In genomic region chr7:27123021-27123476, GRCh38 we compare ENCODE assay signal across 18 cellular contexts. TPM values are rescaled to one million over a fixed set of nuclear protein-coding genes. Genes with fewer than 3 reads are reported as not detected.
DNase-seq lines count a peak whose midpoint lies in the region; ATAC-seq, FAIRE-seq and TF ChIP-seq lines count a peak whose summit lies in the region.
"Had no signal": no experiment of that assay in that cellular context is flagged by ENCODE, and none has a peak within 500 bp of the region (broad histone marks: within the 10 kb centered on the region; RNA-seq: fewer than 3 reads in every experiment).

No MANE protein-coding gene starts in this region.

- POLR2A ChIA-PET in HepG2 (lab: Yijun Ruan, JAX): interaction anchor here (1.6 to 5.8 kb wide), 9 partner anchors 9 to 433 kb away, joined by 5 to 118 read pairs (median 10); partner anchors contain the start of genes HOXA1, HOXA4 and SKAP2

- H3K27ac Mint-ChIP-seq in endothelial cell (ENCODE audit: unreplicated experiment): no peak overlapping the region
- H3K27ac Mint-ChIP-seq: activated T-cell treated with anti-CD3 and anti-CD28 coated beads, Interleukin-2, amount 50 U/mL, for 72 hours had no signal

- in situ Hi-C loops in HepG2 (cut with HindIII; ENCODE audit: extremely low pct_ligation_motif_present, low pct_unique_long_range_greater_than_20kb): no loop called here

- BruUV-seq in HepG2 (replicated peaks; lab: Mats Ljungman, UMichigan): no TSS peak

- H3K9me3 Mint-ChIP-seq in endothelial cell (ENCODE audit: unreplicated experiment): no peaks in the 10 kb centered on the region
- H3K9me3 Mint-ChIP-seq: activated T-cell treated with anti-CD3 and anti-CD28 coated beads, Interleukin-2, amount 50 U/mL, for 72 hours had no signal

- peaks cover 0 to 8% of the 10 kb centered on the region in 2 experiments; a peak in 1 of 5 replicates for H3K36me3 ChIP-seq in HepG2 (replicated peaks in 1 of 2; ENCODE audit: control insufficient read depth in 1 of 2, insufficient read depth in 2 of 2, low read length in 2 of 2)
- H3K36me3 ChIP-seq in right lobe of liver: no peaks in the 10 kb centered on the region
- no peaks in the 10 kb centered on the region for H3K36me3 ChIP-seq in mucosa of descending colon (ENCODE audit: low read depth)
- H3K36me3 ChIP-seq in aorta (ENCODE audit: control insufficient read depth in 1 of 2, insufficient read depth in 2 of 2, low read length in 1 of 2): no peaks in the 10 kb centered on the region
- no peaks in the 10 kb centered on the region for H3K36me3 ChIP-seq in heart left ventricle
- H3K36me3 ChIP-seq: uterus had no signal

- H3K36me3 Mint-ChIP-seq in endothelial cell (ENCODE audit: low read depth, unreplicated experiment): no peaks in the 10 kb centered on the region

- H3K4me1 ChIP-seq in HepG2 (ENCODE audit: insufficient read depth, low read length) (peaks cover 81% of the 10 kb centered on the region), right lobe of liver (peaks cover 0 to 18% (median 3%) of the 10 kb centered on the region in 4 donors), mucosa of descending colon (ENCODE audit: low read depth) (peaks cover 82% of the 10 kb centered on the region), aorta (ENCODE audit: control insufficient read depth in 1 of 2, insufficient read depth in 2 of 2, low read length in 2 of 2) (no peaks in the 10 kb centered on the region), heart left ventricle (peaks cover 0 to 3% (median 0%) of the 10 kb centered on the region in 12 donors)
- H3K4me1 ChIP-seq: uterus had no signal

- H3K4me2 ChIP-seq in HepG2 (ENCODE audit: low read depth, low read length): peak overlapping the region; percentile 87

- WGBS in HepG2 (ENCODE audit: low lambda C conversion rate): 0% methylated on average over 6 of the region's 14 CpGs
- 27% methylated on average over 2 of the region's 14 CpGs for WGBS in right lobe of liver (ENCODE audit: insufficient coverage, low coverage, low lambda C conversion rate, missing lambda C conversion rate)
- WGBS in aorta, 2 donors: 29 to 56% methylated on average over 14 of the region's 14 CpGs
- WGBS in heart left ventricle, 4 donors: 11 to 45% (median 24%) methylated on average over 13 to 14 of the region's 14 CpGs

- H3K4me3 Mint-ChIP-seq in endothelial cell (ENCODE audit: unreplicated experiment): no peak overlapping the region
- H3K4me3 Mint-ChIP-seq: activated T-cell treated with anti-CD3 and anti-CD28 coated beads, Interleukin-2, amount 50 U/mL, for 72 hours had no signal

- TF ChIP-seq CTCF in HepG2 (CRISPR knock-in tag; IDR thresholded peaks at IDR 0.05) (no peak), right lobe of liver (IDR thresholded peaks at IDR 0.05) (no peak), epithelial cell of proximal tubule (conservative IDR thresholded peaks at IDR 0.05; ENCODE audit: low read depth, low read length) (no peak), mucosa of descending colon (IDR thresholded peaks at IDR 0.05) (no peak), endothelial cell (IDR thresholded peaks at IDR 0.05; ENCODE audit: unreplicated experiment) (no peak), heart left ventricle (IDR thresholded peaks at IDR 0.05) (no peak)

- intact Hi-C loops in HepG2 (cut with micrococcal nuclease; ENCODE audit: unreplicated experiment) (no loop called here), right lobe of liver (cut with DNase I) (no loop called here), mucosa of descending colon (cut with DNase I, micrococcal nuclease) (no loop called here), aorta (cut with DNase I) (no loop called here), heart left ventricle (cut with DNase I) (no loop called here)

- H3K27me3 Mint-ChIP-seq in endothelial cell (ENCODE audit: unreplicated experiment): peaks cover 39% of the 10 kb centered on the region

- TF ChIP-seq RAD21 in HepG2 (CRISPR knock-in tag; IDR thresholded peaks at IDR 0.05): no peak

- H2AFZ ChIP-seq in HepG2 (ENCODE audit: low read length): no peak overlapping the region

- TF ChIP-seq POLR2A in HepG2 (IDR thresholded peaks at IDR 0.05; ENCODE audit: insufficient read depth in 1 of 2, low read depth in 2 of 2, low read length in 2 of 2) (peak; percentile 35 to 37; a peak in 3 of 4 replicates), right lobe of liver (IDR thresholded peaks at IDR 0.05) (no peak), heart left ventricle (IDR thresholded peaks at IDR 0.05) (no peak)

- H3K27ac ChIP-seq in HepG2 (ENCODE audit: extremely low read length, insufficient read depth, low read length) (peak overlapping the region; percentile 96), right lobe of liver (no peak overlapping the region), aorta (ENCODE audit: low read depth in 1 of 2, low read length in 2 of 2) (peak overlapping the region; percentile 43 to 91), heart left ventricle (peak overlapping the region in 6 of 12 donors; percentile 12 to 68 (median 55))
- H3K27ac ChIP-seq: SJSA1 had no signal

- ATAC-seq in HepG2: peak; percentile 67
- ATAC-seq in right lobe of liver: no peak
- peak; percentile 29 for ATAC-seq in mucosa of descending colon
- ATAC-seq in aorta (ENCODE audit: low FRiP score): no peak
- no peak for ATAC-seq in heart left ventricle
- ATAC-seq: activated T-cell treated with anti-CD3 and anti-CD28 coated beads, Interleukin-2, amount 50 U/mL, for 72 hours; K562 had no signal

- H4K20me1 ChIP-seq in HepG2 (ENCODE audit: insufficient read depth, low read length): peaks cover 7% of the 10 kb centered on the region

- DNase-seq in HepG2 (ENCODE audit: low spot score): peak; percentile 44
- no peak for DNase-seq in right lobe of liver
- DNase-seq in epithelial cell of proximal tubule (ENCODE audit: low read depth): no peak
- DNase-seq in mucosa of descending colon: peak in 1 of 3 donors; percentile 24
- no peak for DNase-seq in aorta
- no peak for DNase-seq in iPS-NIHi7 (ENCODE audit: extremely low spot score)
- DNase-seq in endothelial cell (ENCODE audit: low spot score): no peak
- no peak for DNase-seq in heart left ventricle
- DNase-seq: activated T-cell treated with anti-CD3 and anti-CD28 coated beads, Interleukin-2, amount 50 U/mL, for 72 hours; DMS79 treated with DMSO at 0.1 percent for 48 hours; NCI-H1436 treated with DMSO at 0.1 percent for 48 hours; NCI-H526 treated with DMSO at 0.1 percent for 48 hours; stimulated activated CD4-positive, alpha-beta T cell treated with anti-CD3 and anti-CD28 coated beads, Interleukin-12 subunit alpha, Interleukin-12 subunit beta, amount 100 ng/mL, for 4 hours; uterus had no signal

- peaks cover 34% of the 10 kb centered on the region for H3K4me1 Mint-ChIP-seq in endothelial cell (ENCODE audit: unreplicated experiment)

- H3K4me3 ChIP-seq in HepG2 (replicated peaks in 1 of 3; ENCODE audit: insufficient read depth in 1 of 3, low read depth in 2 of 3, low read length in 3 of 3) (peak overlapping the region; percentile 82 to 95 (median 87)), right lobe of liver (no peak overlapping the region), epithelial cell of proximal tubule (ENCODE audit: low read depth, low read length) (peak overlapping the region; percentile 77), mucosa of descending colon (no peak overlapping the region), aorta (ENCODE audit: low read length in 2 of 2) (peak overlapping the region in 1 of 2 donors; percentile 30), heart left ventricle (peak overlapping the region in 2 of 12 donors; percentile 30 to 49)
- H3K4me3 ChIP-seq: K562, SJSA1, uterus had no signal

- CTCF ChIA-PET in HepG2 (lab: Yijun Ruan, JAX; ENCODE audit: low intra/inter-chr PET ratio, low total read pairs): no interaction called here

- peak overlapping the region; percentile 88 for H3K9ac ChIP-seq in HepG2 (ENCODE audit: insufficient read depth, low read depth, low read length)

- TF ChIP-seq EP300 in HepG2 (IDR thresholded peaks at IDR 0.05; ENCODE audit: low read depth in 2 of 2, low read length in 2 of 2) (no peak), HepG2 (CRISPR knock-in tag; IDR thresholded peaks at IDR 0.05; ENCODE audit: borderline replicate concordance) (no peak)

- peak; percentile 4 for FAIRE-seq in HepG2 (lab: Jason Lieb, UNC)
- FAIRE-seq: endometrium, K562 had no signal

- H3K79me2 ChIP-seq in HepG2 (ENCODE audit: insufficient read depth, low read length): peaks cover 51% of the 10 kb centered on the region

- H3K9me3 ChIP-seq in HepG2 (ENCODE audit: low read length): no peaks in the 10 kb centered on the region
- H3K9me3 ChIP-seq in right lobe of liver: no peaks in the 10 kb centered on the region
- H3K9me3 ChIP-seq in mucosa of descending colon: no peaks in the 10 kb centered on the region
- no peaks in the 10 kb centered on the region for H3K9me3 ChIP-seq in aorta (ENCODE audit: control insufficient read depth, low read length)
- no peaks in the 10 kb centered on the region for H3K9me3 ChIP-seq in heart left ventricle
- H3K9me3 ChIP-seq: SJSA1, uterus had no signal

- H3K27me3 ChIP-seq in HepG2 (ENCODE audit: control insufficient read depth in 1 of 2, insufficient read depth in 2 of 2, low read length in 2 of 2) (no peaks in the 10 kb centered on the region; a peak in 1 of 5 replicates), right lobe of liver (peaks cover 0 to 16% of the 10 kb centered on the region in 2 donors), aorta (ENCODE audit: control insufficient read depth in 1 of 2, insufficient read depth in 2 of 2, low read length in 1 of 2) (no peaks in the 10 kb centered on the region), heart left ventricle (peaks cover 28 to 99% (median 78%) of the 10 kb centered on the region in 9 donors)
- H3K27me3 ChIP-seq: SJSA1, uterus had no signal

RNA-seq across cellular contexts. Expression of gene HOXA4, which starts 7.5 kb away (rescaled TPM):
- 1.8 and 2.4 TPM in 2 replicates for total RNA-seq in HepG2 (2016; rRNA removed; fragmentation: Illumina TruSeq; extraction: Trizol)
- total RNA-seq in HepG2 (2016; cell fraction: cytosol; rRNA removed; fragmentation: Illumina TruSeq; extraction: Trizol; ENCODE audit: low read depth): 2.0 and 2.2 TPM in 2 replicates
- total RNA-seq in HepG2 (2016; cell fraction: insoluble cytoplasmic fraction; rRNA removed; fragmentation: Illumina TruSeq; extraction: Trizol): 1.0 and 2.0 TPM in 2 replicates
- 2.9 and 3.2 TPM in 2 replicates for total RNA-seq in HepG2 (2016; cell fraction: membrane; rRNA removed; fragmentation: Illumina TruSeq; extraction: Trizol)
- total RNA-seq in HepG2 (2016; cell fraction: nucleus; rRNA removed; fragmentation: Illumina TruSeq; extraction: Trizol): 0.53 and 1.8 TPM in 2 replicates
- 4.3 and 5.4 TPM in 2 replicates for polyA plus RNA-seq in HepG2 (2011; rRNA removed)
- 4.7 and 6.2 TPM in 2 replicates for polyA plus RNA-seq in HepG2 (2011; cell fraction: cytosol; rRNA removed)
- polyA plus RNA-seq in HepG2 (2011; cell fraction: nucleus; rRNA removed): 5.3 and 5.5 TPM in 2 replicates
- 5.2 and 7.3 TPM in 2 replicates for polyA plus RNA-seq in HepG2 (2012)
- 7.9 and 8.8 TPM in 2 replicates for polyA plus RNA-seq in HepG2 (2016; cell fraction: cytosol; fragmentation: Illumina TruSeq; extraction: Trizol; ENCODE audit: low read depth)
- 7.2 and 9.1 TPM in 2 replicates for polyA plus RNA-seq in HepG2 (2016; cell fraction: insoluble cytoplasmic fraction; fragmentation: Illumina TruSeq; extraction: Trizol; ENCODE audit: low read depth)
- 10.6 and 13.1 TPM in 2 replicates for polyA plus RNA-seq in HepG2 (2016; cell fraction: membrane; fragmentation: Illumina TruSeq; extraction: Trizol; ENCODE audit: low read depth)
- polyA plus RNA-seq in HepG2 (2016; cell fraction: nucleus; fragmentation: Illumina TruSeq; extraction: Trizol; ENCODE audit: insufficient read depth, low read depth): 9.4 and 10.8 TPM in 2 replicates
- 0.56 and 2.4 TPM in 2 replicates for polyA minus RNA-seq in HepG2 (2011; rRNA and poly(A)+ RNA removed; ENCODE audit: low replicate concordance)
- 1.7 and 2.3 TPM in 2 replicates for polyA minus RNA-seq in HepG2 (2011; cell fraction: cytosol; rRNA and poly(A)+ RNA removed)
- 1.4 and 2.7 TPM in 2 replicates for polyA minus RNA-seq in HepG2 (2011; cell fraction: nucleus; rRNA and poly(A)+ RNA removed)
- 1 to 10 TPM in 1 of 6 experiments, under 1 TPM in 4, not detected in 1; 0.55 to 1.6 (median 0.75) TPM for total RNA-seq in right lobe of liver
- 9.2 and 14.6 TPM in 2 replicates for total RNA-seq in epithelial cell of proximal tubule
- total RNA-seq in mucosa of descending colon: 1 to 10 TPM; 5.9 to 9.5 (median 8.3) TPM
- 10 to 100 TPM in 1 of 2 donors, 1 to 10 TPM in 1; 5.6 to 11.6 TPM for total RNA-seq in aorta
- polyA plus RNA-seq in aorta: 10 to 100 TPM in 1 of 2 donors, 1 to 10 TPM in 1; 2.6 to 10.1 TPM
- 0.31 TPM for total RNA-seq in endothelial cell (ENCODE audit: unreplicated experiment)
- total RNA-seq in heart left ventricle: 1 to 10 TPM in 3 of 9 donors, under 1 TPM in 5, not detected in 1; 0.23 to 2.6 (median 0.88) TPM
- polyA plus RNA-seq in heart left ventricle: under 1 TPM; 0.50 to 0.69 TPM
- total RNA-seq: K562 had no signal
- polyA plus RNA-seq: K562, neural cell had no signal

RNA-seq across cellular contexts. Expression of gene HOXA5, which starts 20.4 kb away (rescaled TPM):
- 3.2 and 3.9 TPM in 2 replicates for total RNA-seq in HepG2 (2016; rRNA removed; fragmentation: Illumina TruSeq; extraction: Trizol)
- total RNA-seq in HepG2 (2016; cell fraction: cytosol; rRNA removed; fragmentation: Illumina TruSeq; extraction: Trizol; ENCODE audit: low read depth): 0.71 and 0.97 TPM in 2 replicates
- 3.0 TPM in 2 replicates for total RNA-seq in HepG2 (2016; cell fraction: insoluble cytoplasmic fraction; rRNA removed; fragmentation: Illumina TruSeq; extraction: Trizol)
- 2.1 and 3.2 TPM in 2 replicates for total RNA-seq in HepG2 (2016; cell fraction: membrane; rRNA removed; fragmentation: Illumina TruSeq; extraction: Trizol)
- total RNA-seq in HepG2 (2016; cell fraction: nucleus; rRNA removed; fragmentation: Illumina TruSeq; extraction: Trizol): 2.1 and 4.1 TPM in 2 replicates
- polyA plus RNA-seq in HepG2 (2011; rRNA removed): 3.6 and 4.0 TPM in 2 replicates
- polyA plus RNA-seq in HepG2 (2011; cell fraction: cytosol; rRNA removed): 2.0 TPM in 2 replicates
- 4.0 and 4.1 TPM in 2 replicates for polyA plus RNA-seq in HepG2 (2011; cell fraction: nucleus; rRNA removed)
- 2.3 TPM in 2 replicates for polyA plus RNA-seq in HepG2 (2012)
- polyA plus RNA-seq in HepG2 (2016; cell fraction: cytosol; fragmentation: Illumina TruSeq; extraction: Trizol; ENCODE audit: low read depth): 0.70 and 1.1 TPM in 2 replicates
- polyA plus RNA-seq in HepG2 (2016; cell fraction: insoluble cytoplasmic fraction; fragmentation: Illumina TruSeq; extraction: Trizol; ENCODE audit: low read depth): 4.1 and 4.3 TPM in 2 replicates
- 2.2 and 2.8 TPM in 2 replicates for polyA plus RNA-seq in HepG2 (2016; cell fraction: membrane; fragmentation: Illumina TruSeq; extraction: Trizol; ENCODE audit: low read depth)
- polyA plus RNA-seq in HepG2 (2016; cell fraction: nucleus; fragmentation: Illumina TruSeq; extraction: Trizol; ENCODE audit: insufficient read depth, low read depth): 6.4 and 8.6 TPM in 2 replicates
- polyA minus RNA-seq in HepG2 (2011; rRNA and poly(A)+ RNA removed; ENCODE audit: low replicate concordance): 0.98 and 2.8 TPM in 2 replicates
- polyA minus RNA-seq in HepG2 (2011; cell fraction: cytosol; rRNA and poly(A)+ RNA removed): 1.1 and 2.2 TPM in 2 replicates
- polyA minus RNA-seq in HepG2 (2011; cell fraction: nucleus; rRNA and poly(A)+ RNA removed): 2.7 and 3.4 TPM in 2 replicates
- total RNA-seq in right lobe of liver: 1 to 10 TPM in 2 of 6 experiments, under 1 TPM in 4; 0.18 to 1.5 (median 0.65) TPM
- total RNA-seq in epithelial cell of proximal tubule: 20.1 and 47.6 TPM in 2 replicates
- total RNA-seq in mucosa of descending colon: 10 to 100 TPM; 16.1 to 26.6 (median 23.8) TPM
- total RNA-seq in aorta: 10 to 100 TPM in 1 of 2 donors, 1 to 10 TPM in 1; 8.0 to 11.8 TPM
- polyA plus RNA-seq in aorta: 1 to 10 TPM; 1.6 to 2.7 TPM
- total RNA-seq in endothelial cell (ENCODE audit: unreplicated experiment): 0.59 TPM
- total RNA-seq in heart left ventricle: 1 to 10 TPM in 1 of 9 donors, under 1 TPM in 2, not detected in 6; 0.28 to 2.8 (median 0.44) TPM
- polyA plus RNA-seq in heart left ventricle: under 1 TPM in 1 of 2 donors, not detected in 1; 0.07 TPM
- total RNA-seq: K562 had no signal
- polyA plus RNA-seq: neural cell had no signal

RNA-seq across cellular contexts. Expression of gene HOXA2, which starts 20.6 kb away (rescaled TPM):
- total RNA-seq in HepG2 (2016; rRNA removed; fragmentation: Illumina TruSeq; extraction: Trizol): 0.22 TPM in 1 of 2 replicates, not detected in the other
- 0.10 and 0.35 TPM in 2 replicates for total RNA-seq in HepG2 (2016; cell fraction: cytosol; rRNA removed; fragmentation: Illumina TruSeq; extraction: Trizol; ENCODE audit: low read depth)
- 0.15 TPM in 1 of 2 replicates, not detected in the other for total RNA-seq in HepG2 (2016; cell fraction: insoluble cytoplasmic fraction; rRNA removed; fragmentation: Illumina TruSeq; extraction: Trizol)
- 0.09 and 0.17 TPM in 2 replicates for total RNA-seq in HepG2 (2016; cell fraction: membrane; rRNA removed; fragmentation: Illumina TruSeq; extraction: Trizol)
- 0.63 and 1.3 TPM in 2 replicates for total RNA-seq in HepG2 (2016; cell fraction: nucleus; rRNA removed; fragmentation: Illumina TruSeq; extraction: Trizol)
- 0.20 and 0.29 TPM in 2 replicates for polyA plus RNA-seq in HepG2 (2011; rRNA removed)
- polyA plus RNA-seq in HepG2 (2011; cell fraction: cytosol; rRNA removed): 0.03 and 0.08 TPM in 2 replicates
- 1.1 and 1.3 TPM in 2 replicates for polyA plus RNA-seq in HepG2 (2011; cell fraction: nucleus; rRNA removed)
- 0.21 and 0.27 TPM in 2 replicates for polyA plus RNA-seq in HepG2 (2012)
- 0.12 and 0.16 TPM in 2 replicates for polyA plus RNA-seq in HepG2 (2016; cell fraction: cytosol; fragmentation: Illumina TruSeq; extraction: Trizol; ENCODE audit: low read depth)
- 0.15 and 0.48 TPM in 2 replicates for polyA plus RNA-seq in HepG2 (2016; cell fraction: insoluble cytoplasmic fraction; fragmentation: Illumina TruSeq; extraction: Trizol; ENCODE audit: low read depth)
- 0.23 and 0.26 TPM in 2 replicates for polyA plus RNA-seq in HepG2 (2016; cell fraction: membrane; fragmentation: Illumina TruSeq; extraction: Trizol; ENCODE audit: low read depth)
- polyA plus RNA-seq in HepG2 (2016; cell fraction: nucleus; fragmentation: Illumina TruSeq; extraction: Trizol; ENCODE audit: insufficient read depth, low read depth): 2.9 and 3.3 TPM in 2 replicates
- 0.24 TPM in 1 of 2 replicates, not detected in the other for polyA minus RNA-seq in HepG2 (2011; rRNA and poly(A)+ RNA removed; ENCODE audit: low replicate concordance)
- polyA minus RNA-seq in HepG2 (2011; cell fraction: cytosol; rRNA and poly(A)+ RNA removed): not detected in 2 replicates
- polyA minus RNA-seq in HepG2 (2011; cell fraction: nucleus; rRNA and poly(A)+ RNA removed): 1.5 and 1.9 TPM in 2 replicates
- under 1 TPM in 3 of 6 experiments, not detected in 3; 0.16 to 0.19 (median 0.17) TPM for total RNA-seq in right lobe of liver
- 0.69 and 2.0 TPM in 2 replicates for total RNA-seq in epithelial cell of proximal tubule
- 1 to 10 TPM; 3.2 to 4.3 (median 3.3) TPM for total RNA-seq in mucosa of descending colon
- total RNA-seq in aorta: 1 to 10 TPM; 1.6 to 4.7 TPM
- polyA plus RNA-seq in aorta: 1 to 10 TPM; 2.3 to 3.6 TPM
- total RNA-seq in endothelial cell (ENCODE audit: unreplicated experiment): 1.1 TPM
- under 1 TPM in 2 of 9 donors, not detected in 7; 0.14 to 0.57 TPM for total RNA-seq in heart left ventricle
- under 1 TPM in 1 of 2 donors, not detected in 1; 0.03 TPM for polyA plus RNA-seq in heart left ventricle
- total RNA-seq: activated T-cell treated with anti-CD3 and anti-CD28 coated beads, Interleukin-2, amount 50 U/mL, for 72 hours; K562 had no signal
- polyA plus RNA-seq: neural cell had no signal

RNA-seq across cellular contexts. Expression of gene HOXA6, which starts 24.5 kb away (rescaled TPM):
- total RNA-seq in HepG2 (2016; rRNA removed; fragmentation: Illumina TruSeq; extraction: Trizol) (0.95 and 1.3 TPM in 2 replicates), right lobe of liver (not detected), epithelial cell of proximal tubule (5.7 and 11.8 TPM in 2 replicates), mucosa of descending colon (10 to 100 TPM; 20.2 to 39.5 (median 20.5) TPM), aorta (1 to 10 TPM; 6.3 to 7.6 TPM), endothelial cell (ENCODE audit: unreplicated experiment) (not detected), heart left ventricle (not detected)
- 0.71 TPM in 1 of 2 replicates, not detected in the other for total RNA-seq in HepG2 (2016; cell fraction: cytosol; rRNA removed; fragmentation: Illumina TruSeq; extraction: Trizol; ENCODE audit: low read depth)
- 0.79 and 1.2 TPM in 2 replicates for total RNA-seq in HepG2 (2016; cell fraction: insoluble cytoplasmic fraction; rRNA removed; fragmentation: Illumina TruSeq; extraction: Trizol)
- total RNA-seq in HepG2 (2016; cell fraction: membrane; rRNA removed; fragmentation: Illumina TruSeq; extraction: Trizol): 0.41 and 0.65 TPM in 2 replicates
- total RNA-seq in HepG2 (2016; cell fraction: nucleus; rRNA removed; fragmentation: Illumina TruSeq; extraction: Trizol): 1.1 and 3.7 TPM in 2 replicates
- polyA plus RNA-seq in HepG2 (2011; rRNA removed) (0.68 and 1.5 TPM in 2 replicates), aorta (under 1 TPM in 1 of 2 donors, not detected in 1; 0.97 TPM), heart left ventricle (not detected)
- polyA plus RNA-seq in HepG2 (2011; cell fraction: cytosol; rRNA removed): 0.38 and 0.74 TPM in 2 replicates
- 4.3 and 4.7 TPM in 2 replicates for polyA plus RNA-seq in HepG2 (2011; cell fraction: nucleus; rRNA removed)
- 0.47 and 0.68 TPM in 2 replicates for polyA plus RNA-seq in HepG2 (2012)
- 0.18 TPM in 1 of 2 replicates, not detected in the other for polyA plus RNA-seq in HepG2 (2016; cell fraction: cytosol; fragmentation: Illumina TruSeq; extraction: Trizol; ENCODE audit: low read depth)
- polyA plus RNA-seq in HepG2 (2016; cell fraction: insoluble cytoplasmic fraction; fragmentation: Illumina TruSeq; extraction: Trizol; ENCODE audit: low read depth): 0.94 and 0.99 TPM in 2 replicates
- 0.22 TPM in 1 of 2 replicates, not detected in the other for polyA plus RNA-seq in HepG2 (2016; cell fraction: membrane; fragmentation: Illumina TruSeq; extraction: Trizol; ENCODE audit: low read depth)
- polyA plus RNA-seq in HepG2 (2016; cell fraction: nucleus; fragmentation: Illumina TruSeq; extraction: Trizol; ENCODE audit: insufficient read depth, low read depth): 3.5 and 4.1 TPM in 2 replicates
- polyA minus RNA-seq in HepG2 (2011; rRNA and poly(A)+ RNA removed; ENCODE audit: low replicate concordance): 1.2 and 2.5 TPM in 2 replicates
- polyA minus RNA-seq in HepG2 (2011; cell fraction: cytosol; rRNA and poly(A)+ RNA removed): 0.79 TPM in 1 of 2 replicates, not detected in the other
- polyA minus RNA-seq in HepG2 (2011; cell fraction: nucleus; rRNA and poly(A)+ RNA removed): 2.1 and 3.0 TPM in 2 replicates
- total RNA-seq: K562 had no signal
- polyA plus RNA-seq: K562, neural cell had no signal

RNA-seq across cellular contexts. Expression of gene HOXA1, which starts 27.2 kb away (rescaled TPM):
- total RNA-seq in HepG2 (2016; rRNA removed; fragmentation: Illumina TruSeq; extraction: Trizol) (0.20 TPM in 1 of 2 replicates, not detected in the other), right lobe of liver (under 1 TPM in 5 of 6 experiments, not detected in 1; 0.09 to 0.31 (median 0.17) TPM), epithelial cell of proximal tubule (5.7 and 7.1 TPM in 2 replicates), mucosa of descending colon (1 to 10 TPM; 1.5 to 2.7 (median 2.1) TPM), aorta (1 to 10 TPM; 1.3 to 1.6 TPM), endothelial cell (ENCODE audit: unreplicated experiment) (3.5 TPM), heart left ventricle (under 1 TPM in 3 of 9 donors, not detected in 6; 0.12 to 0.66 (median 0.59) TPM)
- total RNA-seq in HepG2 (2016; cell fraction: cytosol; rRNA removed; fragmentation: Illumina TruSeq; extraction: Trizol; ENCODE audit: low read depth): not detected in 2 replicates
- total RNA-seq in HepG2 (2016; cell fraction: insoluble cytoplasmic fraction; rRNA removed; fragmentation: Illumina TruSeq; extraction: Trizol): 0.11 TPM in 1 of 2 replicates, not detected in the other
- 0.14 and 0.15 TPM in 2 replicates for total RNA-seq in HepG2 (2016; cell fraction: membrane; rRNA removed; fragmentation: Illumina TruSeq; extraction: Trizol)
- total RNA-seq in HepG2 (2016; cell fraction: nucleus; rRNA removed; fragmentation: Illumina TruSeq; extraction: Trizol): not detected in 2 replicates
- polyA plus RNA-seq in HepG2 (2011; rRNA removed) (0.18 and 0.31 TPM in 2 replicates), aorta (under 1 TPM; 0.59 to 0.88 TPM), heart left ventricle (under 1 TPM in 1 of 2 donors, not detected in 1; 0.07 TPM)
- polyA plus RNA-seq in HepG2 (2011; cell fraction: cytosol; rRNA removed): 0.09 and 0.13 TPM in 2 replicates
- polyA plus RNA-seq in HepG2 (2011; cell fraction: nucleus; rRNA removed): 0.71 and 0.92 TPM in 2 replicates
- polyA plus RNA-seq in HepG2 (2012): 0.11 and 0.30 TPM in 2 replicates
- 0.11 TPM in 1 of 2 replicates, not detected in the other for polyA plus RNA-seq in HepG2 (2016; cell fraction: cytosol; fragmentation: Illumina TruSeq; extraction: Trizol; ENCODE audit: low read depth)
- polyA plus RNA-seq in HepG2 (2016; cell fraction: insoluble cytoplasmic fraction; fragmentation: Illumina TruSeq; extraction: Trizol; ENCODE audit: low read depth): 0.42 and 0.43 TPM in 2 replicates
- 0.31 and 0.33 TPM in 2 replicates for polyA plus RNA-seq in HepG2 (2016; cell fraction: membrane; fragmentation: Illumina TruSeq; extraction: Trizol; ENCODE audit: low read depth)
- 1.0 and 1.4 TPM in 2 replicates for polyA plus RNA-seq in HepG2 (2016; cell fraction: nucleus; fragmentation: Illumina TruSeq; extraction: Trizol; ENCODE audit: insufficient read depth, low read depth)
- 0.05 and 0.10 TPM in 2 replicates for polyA minus RNA-seq in HepG2 (2011; rRNA and poly(A)+ RNA removed; ENCODE audit: low replicate concordance)
- polyA minus RNA-seq in HepG2 (2011; cell fraction: cytosol; rRNA and poly(A)+ RNA removed): not detected in 2 replicates
- 0.25 and 0.52 TPM in 2 replicates for polyA minus RNA-seq in HepG2 (2011; cell fraction: nucleus; rRNA and poly(A)+ RNA removed)
- polyA plus RNA-seq: neural cell had no signal

Comparison
In these comparisons a context has a peak if more than half of its experiments do, and no peak if none do; other contexts are left out.
1. ATAC-seq: peak in HepG2 (single experiment) and mucosa of descending colon (single experiment); none in right lobe of liver (0 of 4), aorta (single experiment) and heart left ventricle (0 of 4).
2. H3K27ac ChIP-seq: peak in HepG2 (single experiment) and aorta (2 of 2); none in right lobe of liver (0 of 3).
3. H3K4me3 ChIP-seq: peak in HepG2 (3 of 3) and epithelial cell of proximal tubule (single experiment); none in right lobe of liver (0 of 3) and mucosa of descending colon (single experiment).
4. POLR2A ChIP-seq: peak in HepG2 (2 of 2); none in right lobe of liver (single experiment) and heart left ventricle (0 of 2).